ENCODE assay signal across 18 cellular contexts in genomic region chr2:143893340-143893739, GRCh38.
DNase-seq lines count a peak whose midpoint lies in the region; ATAC-seq and TF ChIP-seq lines count a peak whose summit lies in the region.
"Had no signal": no experiment of that assay in that cellular context is flagged by ENCODE, and none has a peak within 500 bp of the region (broad histone marks: within the 10 kb centered on the region; RNA-seq: fewer than 3 reads in every experiment).

No MANE protein-coding gene starts in this region.

- no peak overlapping the region for H3K9ac ChIP-seq in mammary epithelial cell (ENCODE audit: insufficient read depth, low read length)

- 97% methylated on average over 4 of the region's 4 CpGs for WGBS in mammary epithelial cell (ENCODE audit: low coverage, missing lambda C conversion rate)

- CTCF ChIA-PET in mammary epithelial cell (lab: Charles Lee; ENCODE audit: low non-redundant PET), result no interaction called here

- no peaks in the 10 kb centered on the region for H3K9me3 ChIP-seq in mammary epithelial cell (replicated peaks; ENCODE audit: insufficient read depth, low read length)

- no peak overlapping the region for H3K4me2 ChIP-seq in mammary epithelial cell (ENCODE audit: insufficient read depth, low read depth, low read length)

- H3K79me2 ChIP-seq in mammary epithelial cell (ENCODE audit: insufficient read depth, low read length), result no peaks in the 10 kb centered on the region

- no peaks in the 10 kb centered on the region for H4K20me1 ChIP-seq in mammary epithelial cell (ENCODE audit: insufficient read depth, low read length)

- in situ Hi-C loops in G401 (cut with HindIII; ENCODE audit: low sequenced_read_pairs) (no loop called here), mammary epithelial cell (cut with MboI; ENCODE audit: low sequenced_read_pairs in 2 of 2) (no loop called here)

- intact Hi-C loops in mammary epithelial cell (cut with micrococcal nuclease), result no loop called here

- BruUV-seq in mammary epithelial cell (replicated peaks; lab: Mats Ljungman, UMichigan), result no TSS peak

- ATAC-seq in foreskin keratinocyte (peak; percentile 35), GM19023 (IDR thresholded peaks at IDR 0.05; ENCODE audit: unreplicated experiment) (no peak)
- ATAC-seq: GM12878, HCT116, Panc1 had no signal

- no peaks in the 10 kb centered on the region for H3K36me3 ChIP-seq in mammary epithelial cell (ENCODE audit: insufficient read depth, low read length)

- dilution Hi-C loops in mammary epithelial cell (cut with HindIII; ENCODE audit: low sequenced_read_pairs), result no loop called here

- H3K27ac ChIP-seq in foreskin keratinocyte, result no peak overlapping the region
- H3K27ac ChIP-seq in mammary epithelial cell (ENCODE audit: insufficient read depth, low read depth, low read length), result no peak overlapping the region

- H3K27me3 ChIP-seq in foreskin keratinocyte (no peaks in the 10 kb centered on the region), mammary epithelial cell (ENCODE audit: insufficient read depth, low read length) (no peaks in the 10 kb centered on the region)

- TF ChIP-seq CTCF in foreskin keratinocyte (conservative IDR thresholded peaks at IDR 0.05), result no peak
- no peak for TF ChIP-seq CTCF in mammary epithelial cell (conservative IDR thresholded peaks at IDR 0.05 in 1 of 2, IDR thresholded peaks at IDR 0.05 in 1 of 2; ENCODE audit: extremely low read depth in 1 of 2, insufficient read depth in 1 of 2, low read depth in 1 of 2, low read length in 2 of 2)

- DNase-seq in G401 (ENCODE audit: low spot score) (peak; percentile 25), SK-N-DZ (ENCODE audit: low spot score) (peak; percentile 81), foreskin keratinocyte (peak; percentile 5 to 39), retina (peak; percentile 18), mammary epithelial cell (no peak), RPMI8226 (no peak)
- DNase-seq: DMS53, GOT3, Karpas-422, MV-4-11, NCI-H1105 treated with DMSO at 0.1 percent for 48 hours, NCI-H1694 treated with DMSO at 0.1 percent for 48 hours, NCI-H2081 treated with DMSO at 0.1 percent for 48 hours, NCI-H446 treated with DMSO at 0.1 percent for 48 hours had no signal

- H3K4me1 ChIP-seq in foreskin keratinocyte, result no peaks in the 10 kb centered on the region
- no peaks in the 10 kb centered on the region for H3K4me1 ChIP-seq in mammary epithelial cell (ENCODE audit: insufficient read depth, low read length)

- no peak overlapping the region for H3K4me3 ChIP-seq in mammary epithelial cell (replicated peaks in 1 of 3; ENCODE audit: insufficient read depth in 1 of 3, low read depth in 2 of 3, low read length in 3 of 3)
- H3K4me3 ChIP-seq: GM12878 had no signal

- H2AFZ ChIP-seq in mammary epithelial cell (ENCODE audit: low read depth, low read length), result no peak overlapping the region

Comparison
In these comparisons a context has a peak if more than half of its experiments do, and no peak if none do; other contexts are left out.
1. DNase-seq: peak in G401 (single experiment), SK-N-DZ (single experiment), foreskin keratinocyte (2 of 2) and retina (single experiment); none in mammary epithelial cell (single experiment) and RPMI8226 (single experiment).